In the genomic region with DNA sequence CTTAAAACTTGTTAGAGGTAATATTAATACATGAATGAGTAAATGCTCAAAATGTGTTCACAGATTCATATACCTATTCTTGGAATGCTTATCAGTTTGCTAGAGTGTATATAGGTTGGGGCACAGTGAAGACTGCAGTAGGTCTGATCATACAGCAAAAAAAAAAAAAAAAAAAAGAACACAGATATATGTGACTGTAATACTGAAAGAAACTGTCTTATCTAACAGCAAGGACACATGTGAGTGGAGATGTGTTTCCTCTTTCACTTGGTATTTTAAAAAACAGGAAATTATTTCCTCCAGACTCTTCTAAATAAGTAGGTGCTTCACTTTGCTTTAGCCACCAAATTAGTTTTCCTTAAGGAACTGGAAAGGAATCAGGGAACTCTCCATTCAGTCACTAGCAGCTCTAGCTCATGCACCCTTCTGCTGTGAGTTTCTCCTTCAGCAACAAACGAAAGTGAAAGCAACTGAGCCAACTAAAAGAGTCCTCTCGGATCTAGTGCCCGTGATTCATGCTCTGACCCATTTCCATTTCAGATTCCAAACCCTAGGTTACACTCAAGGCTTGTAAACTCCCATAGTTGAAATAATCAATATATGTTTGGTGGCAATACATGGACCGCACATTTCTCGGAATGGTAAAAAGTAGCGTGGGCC, we compare ENCODE assay signal across 8 cellular contexts.
DNase-seq lines count a peak whose midpoint lies in the region; ATAC-seq and TF ChIP-seq lines count a peak whose summit lies in the region.

No MANE protein-coding gene starts in this region.

- H3K27me3 ChIP-seq in WERI-Rb-1 (ENCODE audit: insufficient read depth, low read depth, severe bottlenecking) = no peaks in the 10 kb centered on the region

- no peak overlapping the region for H3K4me3 ChIP-seq in WERI-Rb-1 (ENCODE audit: low read depth, low read length)

- peak overlapping the region; percentile 1 for H3K4me3 Mint-ChIP-seq in chondrocyte (ENCODE audit: unreplicated experiment)
- H3K4me3 Mint-ChIP-seq in natural killer cell = peak overlapping the region; percentile 40

- H3K4me1 Mint-ChIP-seq in chondrocyte (ENCODE audit: low read depth) (peaks cover 17% of the 10 kb centered on the region), natural killer cell (no peaks in the 10 kb centered on the region)

- peak; percentile 46 for DNase-seq in AG08395 (ENCODE audit: low spot score)
- peak; percentile 90 for DNase-seq in OCI-M1 (lab: John Stamatoyannopoulos, UW)
- no peak for DNase-seq in chondrocyte (ENCODE audit: low spot score)
- no peak for DNase-seq in natural killer cell
- no peak for DNase-seq in WERI-Rb-1
- no peak for DNase-seq in posterior cingulate gyrus

- ATAC-seq in GM18867 (IDR thresholded peaks at IDR 0.05; ENCODE audit: unreplicated experiment) = peak; percentile 88
- peak; percentile 88 for ATAC-seq in HG03103 (IDR thresholded peaks at IDR 0.05; ENCODE audit: low read depth, unreplicated experiment)
- peak; percentile 46 to 59 (median 50) for ATAC-seq in natural killer cell

- no peaks in the 10 kb centered on the region for H3K36me3 ChIP-seq in WERI-Rb-1

- H3K27me3 Mint-ChIP-seq in chondrocyte (ENCODE audit: low read depth) (no peaks in the 10 kb centered on the region), natural killer cell (ENCODE audit: low read depth in 2 of 2) (no peaks in the 10 kb centered on the region)

- TF ChIP-seq CTCF in chondrocyte (IDR thresholded peaks at IDR 0.05) (no peak), natural killer cell (IDR thresholded peaks at IDR 0.05) (no peak), WERI-Rb-1 (IDR thresholded peaks at IDR 0.05; ENCODE audit: low read depth, low read length) (no peak)

- no peaks in the 10 kb centered on the region for H3K36me3 Mint-ChIP-seq in chondrocyte (ENCODE audit: low read depth)
- H3K36me3 Mint-ChIP-seq in natural killer cell = no peaks in the 10 kb centered on the region

- no peak overlapping the region for H3K27ac ChIP-seq in WERI-Rb-1

- peak overlapping the region; percentile 55 for H3K27ac Mint-ChIP-seq in chondrocyte (ENCODE audit: unreplicated experiment)
- H3K27ac Mint-ChIP-seq in natural killer cell = peak overlapping the region in 1 of 2 donors; percentile 20

- peaks cover 5% of the 10 kb centered on the region for H3K9me3 Mint-ChIP-seq in chondrocyte (ENCODE audit: low read depth)
- H3K9me3 Mint-ChIP-seq in natural killer cell = peaks cover 0 to 3% of the 10 kb centered on the region in 2 donors

- H3K9me3 ChIP-seq in WERI-Rb-1 (ENCODE audit: severe bottlenecking) = no peaks in the 10 kb centered on the region

- intact Hi-C loops in natural killer cell (cut with micrococcal nuclease) (no loop called here), posterior cingulate gyrus (cut with DNase I) (no loop called here)

Comparison
In these comparisons a context has a peak if more than half of its experiments do, and no peak if none do; other contexts are left out.
1. DNase-seq: peak in AG08395 (single experiment) and OCI-M1 (single experiment); none in chondrocyte (single experiment), natural killer cell (single experiment), WERI-Rb-1 (single experiment) and posterior cingulate gyrus (0 of 10).
2. Peak in every context shown above with its lines, with median percentiles within 50 percentile points of each other: ATAC-seq.